16 cellular contexts compared by ENCODE assay signal in the genomic region with DNA sequence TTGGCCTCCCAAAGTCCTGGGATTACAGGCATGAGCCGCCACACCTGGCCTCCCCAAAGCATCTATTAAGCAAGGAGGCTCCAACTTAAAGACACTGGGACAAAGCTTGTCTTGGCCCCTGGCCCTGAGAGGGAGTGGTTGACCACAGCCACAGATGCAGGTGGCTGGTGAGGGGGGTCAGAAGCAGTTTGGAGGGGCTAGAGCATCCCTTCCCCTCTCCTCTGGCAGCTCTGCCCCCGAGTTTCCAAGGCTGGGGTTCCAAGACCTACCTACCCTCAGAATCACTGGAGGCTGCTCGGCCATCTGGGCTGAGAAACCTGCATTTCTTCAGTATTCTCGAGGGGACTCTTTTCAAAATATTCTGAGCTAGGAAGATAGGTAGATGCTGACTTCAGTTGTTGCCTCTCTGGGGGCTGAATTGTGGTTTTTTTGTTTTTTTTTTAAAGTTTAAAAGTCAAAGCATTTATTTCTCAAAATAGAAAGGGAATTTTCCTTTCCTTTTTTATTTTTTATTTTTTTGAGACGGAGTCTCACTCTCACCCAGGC. TPM values are rescaled to one million over a fixed set of nuclear protein-coding genes. Genes with fewer than 3 reads are reported as not detected.
DNase-seq lines count a peak whose midpoint lies in the region; ATAC-seq and TF ChIP-seq lines count a peak whose summit lies in the region.
"Had no signal": no experiment of that assay in that cellular context is flagged by ENCODE, and none has a peak within 500 bp of the region (broad histone marks: within the 10 kb centered on the region; RNA-seq: fewer than 3 reads in every experiment).

No MANE protein-coding gene starts in this region.

- no peaks in the 10 kb centered on the region for H3K27me3 Mint-ChIP-seq in T-helper 17 cell

- no peak overlapping the region for H3K4me2 ChIP-seq in MM.1S (ENCODE audit: low read depth, low read length)

- no peak for TF ChIP-seq EP300 in upper lobe of left lung (IDR thresholded peaks at IDR 0.05)

- H3K27ac Mint-ChIP-seq in T-helper 17 cell, result peak overlapping the region; percentile 89

- intact Hi-C loops in right cardiac atrium (cut with DNase I) (no loop called here), heart left ventricle (cut with DNase I) (no loop called here), left lung (cut with DNase I) (no loop called here)

- peaks cover 33% of the 10 kb centered on the region for H3K4me1 Mint-ChIP-seq in T-helper 17 cell

- H3K9me3 ChIP-seq in right cardiac atrium (ENCODE audit: control insufficient read depth, low read length) (no peaks in the 10 kb centered on the region), heart left ventricle (no peaks in the 10 kb centered on the region), T-helper 17 cell (ENCODE audit: control insufficient read depth, low read length, poor library complexity, severe bottlenecking) (no peaks in the 10 kb centered on the region), left lung (no peaks in the 10 kb centered on the region), upper lobe of left lung (no peaks in the 10 kb centered on the region), MM.1S (replicated peaks; ENCODE audit: insufficient read depth, low read length) (no peaks in the 10 kb centered on the region)
- H3K9me3 ChIP-seq: pancreas had no signal

- H3K79me2 ChIP-seq in MM.1S (ENCODE audit: low read length), result no peaks in the 10 kb centered on the region

- H3K36me3 ChIP-seq in heart left ventricle, result no peaks in the 10 kb centered on the region
- no peaks in the 10 kb centered on the region for H3K36me3 ChIP-seq in left lung
- no peaks in the 10 kb centered on the region for H3K36me3 ChIP-seq in upper lobe of left lung
- no peaks in the 10 kb centered on the region for H3K36me3 ChIP-seq in MM.1S (replicated peaks; ENCODE audit: insufficient read depth, low read length)
- H3K36me3 ChIP-seq: cardiac muscle cell, pancreas had no signal

- H3K36me3 Mint-ChIP-seq in T-helper 17 cell (ENCODE audit: low read depth), result peaks cover 3% of the 10 kb centered on the region

- no peak overlapping the region for H3K9ac ChIP-seq in MM.1S (ENCODE audit: low read length)

- H3K4me3 ChIP-seq in right cardiac atrium (ENCODE audit: low read length) (no peak overlapping the region), heart left ventricle (no peak overlapping the region), left lung (no peak overlapping the region), upper lobe of left lung (no peak overlapping the region), MM.1S (ENCODE audit: low read length) (no peak overlapping the region)
- H3K4me3 ChIP-seq: cardiac muscle cell, pancreas had no signal

- no peak overlapping the region for H2AFZ ChIP-seq in MM.1S (ENCODE audit: low read length)

- no peaks in the 10 kb centered on the region for H3F3A ChIP-seq in MM.1S (ENCODE audit: insufficient read depth, low read length)

- H4K20me1 ChIP-seq in MM.1S (ENCODE audit: insufficient read depth, low read length), result no peaks in the 10 kb centered on the region

- TF ChIP-seq POLR2A in heart left ventricle (IDR thresholded peaks at IDR 0.05) (no peak), upper lobe of left lung (IDR thresholded peaks at IDR 0.05) (no peak)

- H3K27me3 ChIP-seq in right cardiac atrium (ENCODE audit: control insufficient read depth, insufficient read depth) (no peaks in the 10 kb centered on the region), heart left ventricle (no peaks in the 10 kb centered on the region), left lung (no peaks in the 10 kb centered on the region), upper lobe of left lung (no peaks in the 10 kb centered on the region), MM.1S (replicated peaks; ENCODE audit: insufficient read depth, low read length) (no peaks in the 10 kb centered on the region)
- H3K27me3 ChIP-seq: cardiac muscle cell, foreskin keratinocyte, pancreas had no signal

- peak overlapping the region; percentile 39 for H3K4me3 Mint-ChIP-seq in T-helper 17 cell

- peak in 1 of 3 donors; percentile 33 for DNase-seq in right cardiac atrium
- no peak for DNase-seq in heart left ventricle
- DNase-seq in T-helper 17 cell, result no peak
- DNase-seq in left lung, result no peak
- no peak for DNase-seq in upper lobe of left lung
- DNase-seq in MM.1S, result no peak
- no peak for DNase-seq in NCI-H82 (lab: John Stamatoyannopoulos, UW)
- no peak for DNase-seq in AG08396 (ENCODE audit: low spot score)
- DNase-seq: foreskin keratinocyte, HCEC 1CT, midbrain, NCI-H1417 treated with DMSO at 0.1 percent for 48 hours, pancreas, PC-3, SW 1271 had no signal

- TF ChIP-seq CTCF in heart left ventricle (IDR thresholded peaks at IDR 0.05) (no peak), left lung (IDR thresholded peaks at IDR 0.05) (no peak), upper lobe of left lung (IDR thresholded peaks at IDR 0.05) (no peak), MM.1S (IDR thresholded peaks at IDR 0.05; ENCODE audit: low read length) (no peak)

- H3K4me1 ChIP-seq in right cardiac atrium (ENCODE audit: control insufficient read depth, insufficient read depth, low read length) (peaks cover 28% of the 10 kb centered on the region), heart left ventricle (peaks cover 6 to 58% (median 39%) of the 10 kb centered on the region in 12 donors), left lung (peaks cover 22 to 52% of the 10 kb centered on the region in 2 donors), upper lobe of left lung (peaks cover 36 to 60% (median 47%) of the 10 kb centered on the region in 4 donors), MM.1S (ENCODE audit: low read length) (no peaks in the 10 kb centered on the region)

- 77% methylated on average over 5 of the region's 5 CpGs for WGBS in right cardiac atrium
- 75 to 81% (median 80%) methylated on average over 5 of the region's 5 CpGs for WGBS in heart left ventricle, 4 donors
- 78% methylated on average over 5 of the region's 5 CpGs for WGBS in upper lobe of left lung, 2 donors

- no peak for ATAC-seq in right cardiac atrium
- no peak for ATAC-seq in heart left ventricle
- no peak for ATAC-seq in T-helper 17 cell
- ATAC-seq in left lung, result no peak
- ATAC-seq in upper lobe of left lung (ENCODE audit: low FRiP score in 2 of 2), result no peak
- ATAC-seq: foreskin keratinocyte, pancreas, PC-3 had no signal

- H3K27ac ChIP-seq in right cardiac atrium (ENCODE audit: low read length), result peak overlapping the region; percentile 2
- peak overlapping the region in 2 of 12 donors; percentile 18 to 20 for H3K27ac ChIP-seq in heart left ventricle
- H3K27ac ChIP-seq in left lung, result peak overlapping the region; percentile 34 to 55
- H3K27ac ChIP-seq in upper lobe of left lung, result peak overlapping the region; percentile 17 to 86 (median 73)
- no peak overlapping the region for H3K27ac ChIP-seq in MM.1S (ENCODE audit: low read length)
- H3K27ac ChIP-seq: cardiac muscle cell, foreskin keratinocyte, pancreas had no signal

- H3K9me2 ChIP-seq in MM.1S (replicated peaks; ENCODE audit: insufficient read depth, low read length), result no peaks in the 10 kb centered on the region

RNA-seq across cellular contexts. Expression of a gene that starts 32.6 kb away (rescaled TPM):
- 100 to 1,000 TPM in 1 of 4 donors, 10 to 100 TPM in 3; 33.0 to 113 (median 76.5) TPM for total RNA-seq in right cardiac atrium
- polyA plus RNA-seq in right cardiac atrium, result 53.6 TPM
- 10 to 100 TPM; 14.6 to 68.2 (median 40.4) TPM for total RNA-seq in heart left ventricle
- polyA plus RNA-seq in heart left ventricle, result 100 to 1,000 TPM in 1 of 2 donors, 10 to 100 TPM in 1; 59.4 to 112 TPM
- 100 to 1,000 TPM; 186 to 300 TPM for total RNA-seq in T-helper 17 cell
- total RNA-seq in left lung, result 10 to 100 TPM; 40.7 to 73.8 TPM
- total RNA-seq in upper lobe of left lung, result 100 to 1,000 TPM in 5 of 6 donors, 10 to 100 TPM in 1; 81.0 to 218 (median 151) TPM

RNA-seq across cellular contexts. Expression of a gene that starts 48.4 kb away (rescaled TPM):
- total RNA-seq in right cardiac atrium (10 to 100 TPM; 26.9 to 35.0 (median 30.9) TPM), heart left ventricle (10 to 100 TPM; 23.8 to 42.5 (median 29.1) TPM), T-helper 17 cell (10 to 100 TPM; 32.7 to 42.9 TPM), left lung (10 to 100 TPM; 30.9 to 38.9 TPM), upper lobe of left lung (10 to 100 TPM; 24.4 to 81.7 (median 49.2) TPM)
- polyA plus RNA-seq in right cardiac atrium (25.8 TPM), heart left ventricle (10 to 100 TPM; 21.1 to 36.0 TPM)
